Comparison of ENCODE assay signal across 18 cellular contexts in the genomic region with DNA sequence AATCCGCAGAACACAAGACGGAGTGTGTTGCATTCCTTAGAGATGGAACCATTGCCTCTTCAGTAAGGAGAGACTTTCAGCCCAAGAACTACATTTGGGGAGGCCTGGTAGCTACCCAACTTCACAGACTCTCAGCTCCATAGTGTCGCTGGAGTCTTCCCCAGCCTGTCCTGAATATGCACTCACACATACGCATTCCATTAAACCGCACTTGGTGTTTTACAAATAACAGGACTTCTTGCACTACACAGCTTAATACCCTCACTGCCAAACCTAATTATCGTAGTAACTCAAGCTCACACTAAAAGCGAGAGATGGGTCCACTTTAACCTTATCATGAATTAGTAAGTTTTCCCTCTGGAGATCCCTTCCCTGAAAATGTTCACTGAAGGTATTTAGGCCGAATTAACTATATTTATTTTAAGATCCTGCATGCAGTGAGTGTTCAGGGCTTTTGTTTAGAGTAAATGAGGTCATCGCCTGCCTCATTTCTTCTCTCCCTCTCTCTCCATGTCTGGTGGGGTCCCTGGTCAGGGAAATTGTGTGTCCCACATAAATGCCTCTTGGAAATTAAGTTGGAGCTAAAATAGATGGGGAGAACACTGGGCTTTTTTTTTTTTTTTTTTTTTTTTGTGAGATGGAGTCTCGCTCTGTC.
DNase-seq lines count a peak whose midpoint lies in the region; ATAC-seq and TF ChIP-seq lines count a peak whose summit lies in the region.
"Had no signal": no experiment of that assay in that cellular context is flagged by ENCODE, and none has a peak within 500 bp of the region (broad histone marks: within the 10 kb centered on the region; RNA-seq: fewer than 3 reads in every experiment).

No MANE protein-coding gene starts in this region.

- no peak overlapping the region for H3K27ac Mint-ChIP-seq in GM23338
- H3K27ac Mint-ChIP-seq: CD4-positive, alpha-beta T cell; HFFc6 had no signal

- no peaks in the 10 kb centered on the region for H4K20me1 ChIP-seq in GM23338 (replicated peaks; ENCODE audit: insufficient read depth)

- no peaks in the 10 kb centered on the region; the same call in 1 of the 2 replicates for H3K9me2 ChIP-seq in GM23338 (ENCODE audit: insufficient read depth)

- no peak overlapping the region for H3K4me3 ChIP-seq in GM23338
- no peak overlapping the region for H3K4me3 ChIP-seq in fibroblast of villous mesenchyme (ENCODE audit: low read depth, low read length)

- H3K4me2 ChIP-seq in GM23338: no peak overlapping the region

- no peaks in the 10 kb centered on the region for H3K27me3 Mint-ChIP-seq in GM23338 (ENCODE audit: insufficient read depth, low read depth, poor library complexity)
- H3K27me3 Mint-ChIP-seq: CD4-positive, alpha-beta T cell had no signal

- ATAC-seq in GM23338: no peak
- no peak for ATAC-seq in GM21723 (IDR thresholded peaks at IDR 0.05; ENCODE audit: unreplicated experiment)
- ATAC-seq in HG02571 (IDR thresholded peaks at IDR 0.05; ENCODE audit: unreplicated experiment): no peak

- no peaks in the 10 kb centered on the region for H3K36me3 ChIP-seq in GM23338 (ENCODE audit: insufficient read depth)

- H3K9me3 Mint-ChIP-seq in GM23338: no peaks in the 10 kb centered on the region
- H3K9me3 Mint-ChIP-seq: CD4-positive, alpha-beta T cell; HFFc6 had no signal

- H3K36me3 Mint-ChIP-seq in GM23338 (ENCODE audit: low read depth): no peaks in the 10 kb centered on the region

- H2AFZ ChIP-seq in GM23338: 0 out of 2 replicates have a peak overlapping the region, but pooled peaks have one; percentile 28

- H3F3A ChIP-seq in GM23338 (replicated peaks; ENCODE audit: low read depth): no peaks in the 10 kb centered on the region

- H3K4me1 Mint-ChIP-seq in GM23338: peaks cover 8% of the 10 kb centered on the region

- no peak overlapping the region for H3K27ac ChIP-seq in GM23338 (ENCODE audit: low read depth)

- no peak for DNase-seq in GM23338 (ENCODE audit: low spot score)
- DNase-seq in astrocyte of the hippocampus (ENCODE audit: low read depth, low spot score): peak; percentile 65
- peak; percentile 39 for DNase-seq in fibroblast of villous mesenchyme (ENCODE audit: low read depth)
- no peak for DNase-seq in activated naive CD4-positive, alpha-beta T cell (lab: John Stamatoyannopoulos, UW)
- DNase-seq in DMS53 treated with DMSO at 0.1 percent for 48 hours (lab: John Stamatoyannopoulos, UW; ENCODE audit: unreplicated experiment): no peak
- DNase-seq: C1 segment of cervical spinal cord; Calu3; CD4-positive, alpha-beta T cell; DMS 273 treated with DMSO at 0.1 percent for 48 hours; DMS79; GF-D8; GOT3; HCEC 1CT; HFFc6; Kasumi-1; KBM-7 had no signal

- H3K4me1 ChIP-seq in GM23338 (ENCODE audit: insufficient read depth): no peaks in the 10 kb centered on the region

- TF ChIP-seq CTCF in GM23338 (conservative IDR thresholded peaks at IDR 0.05; ENCODE audit: low read depth in 2 of 2) (no peak), fibroblast of villous mesenchyme (IDR thresholded peaks at IDR 0.05; ENCODE audit: insufficient read depth, low read depth, low read length) (no peak)

- no peaks in the 10 kb centered on the region for H3K27me3 ChIP-seq in GM23338 (ENCODE audit: insufficient read depth)

- no peaks in the 10 kb centered on the region for H3K79me2 ChIP-seq in GM23338 (replicated peaks; ENCODE audit: insufficient read depth)

- H3K4me3 Mint-ChIP-seq in GM23338: no peak overlapping the region
- H3K4me3 Mint-ChIP-seq: CD4-positive, alpha-beta T cell; HFFc6 had no signal

TF ChIP-seq in GM23338, 12 proteins besides CTCF, POLR2A, EP300 and RAD21:
- TF ChIP-seq, protein P1, sequence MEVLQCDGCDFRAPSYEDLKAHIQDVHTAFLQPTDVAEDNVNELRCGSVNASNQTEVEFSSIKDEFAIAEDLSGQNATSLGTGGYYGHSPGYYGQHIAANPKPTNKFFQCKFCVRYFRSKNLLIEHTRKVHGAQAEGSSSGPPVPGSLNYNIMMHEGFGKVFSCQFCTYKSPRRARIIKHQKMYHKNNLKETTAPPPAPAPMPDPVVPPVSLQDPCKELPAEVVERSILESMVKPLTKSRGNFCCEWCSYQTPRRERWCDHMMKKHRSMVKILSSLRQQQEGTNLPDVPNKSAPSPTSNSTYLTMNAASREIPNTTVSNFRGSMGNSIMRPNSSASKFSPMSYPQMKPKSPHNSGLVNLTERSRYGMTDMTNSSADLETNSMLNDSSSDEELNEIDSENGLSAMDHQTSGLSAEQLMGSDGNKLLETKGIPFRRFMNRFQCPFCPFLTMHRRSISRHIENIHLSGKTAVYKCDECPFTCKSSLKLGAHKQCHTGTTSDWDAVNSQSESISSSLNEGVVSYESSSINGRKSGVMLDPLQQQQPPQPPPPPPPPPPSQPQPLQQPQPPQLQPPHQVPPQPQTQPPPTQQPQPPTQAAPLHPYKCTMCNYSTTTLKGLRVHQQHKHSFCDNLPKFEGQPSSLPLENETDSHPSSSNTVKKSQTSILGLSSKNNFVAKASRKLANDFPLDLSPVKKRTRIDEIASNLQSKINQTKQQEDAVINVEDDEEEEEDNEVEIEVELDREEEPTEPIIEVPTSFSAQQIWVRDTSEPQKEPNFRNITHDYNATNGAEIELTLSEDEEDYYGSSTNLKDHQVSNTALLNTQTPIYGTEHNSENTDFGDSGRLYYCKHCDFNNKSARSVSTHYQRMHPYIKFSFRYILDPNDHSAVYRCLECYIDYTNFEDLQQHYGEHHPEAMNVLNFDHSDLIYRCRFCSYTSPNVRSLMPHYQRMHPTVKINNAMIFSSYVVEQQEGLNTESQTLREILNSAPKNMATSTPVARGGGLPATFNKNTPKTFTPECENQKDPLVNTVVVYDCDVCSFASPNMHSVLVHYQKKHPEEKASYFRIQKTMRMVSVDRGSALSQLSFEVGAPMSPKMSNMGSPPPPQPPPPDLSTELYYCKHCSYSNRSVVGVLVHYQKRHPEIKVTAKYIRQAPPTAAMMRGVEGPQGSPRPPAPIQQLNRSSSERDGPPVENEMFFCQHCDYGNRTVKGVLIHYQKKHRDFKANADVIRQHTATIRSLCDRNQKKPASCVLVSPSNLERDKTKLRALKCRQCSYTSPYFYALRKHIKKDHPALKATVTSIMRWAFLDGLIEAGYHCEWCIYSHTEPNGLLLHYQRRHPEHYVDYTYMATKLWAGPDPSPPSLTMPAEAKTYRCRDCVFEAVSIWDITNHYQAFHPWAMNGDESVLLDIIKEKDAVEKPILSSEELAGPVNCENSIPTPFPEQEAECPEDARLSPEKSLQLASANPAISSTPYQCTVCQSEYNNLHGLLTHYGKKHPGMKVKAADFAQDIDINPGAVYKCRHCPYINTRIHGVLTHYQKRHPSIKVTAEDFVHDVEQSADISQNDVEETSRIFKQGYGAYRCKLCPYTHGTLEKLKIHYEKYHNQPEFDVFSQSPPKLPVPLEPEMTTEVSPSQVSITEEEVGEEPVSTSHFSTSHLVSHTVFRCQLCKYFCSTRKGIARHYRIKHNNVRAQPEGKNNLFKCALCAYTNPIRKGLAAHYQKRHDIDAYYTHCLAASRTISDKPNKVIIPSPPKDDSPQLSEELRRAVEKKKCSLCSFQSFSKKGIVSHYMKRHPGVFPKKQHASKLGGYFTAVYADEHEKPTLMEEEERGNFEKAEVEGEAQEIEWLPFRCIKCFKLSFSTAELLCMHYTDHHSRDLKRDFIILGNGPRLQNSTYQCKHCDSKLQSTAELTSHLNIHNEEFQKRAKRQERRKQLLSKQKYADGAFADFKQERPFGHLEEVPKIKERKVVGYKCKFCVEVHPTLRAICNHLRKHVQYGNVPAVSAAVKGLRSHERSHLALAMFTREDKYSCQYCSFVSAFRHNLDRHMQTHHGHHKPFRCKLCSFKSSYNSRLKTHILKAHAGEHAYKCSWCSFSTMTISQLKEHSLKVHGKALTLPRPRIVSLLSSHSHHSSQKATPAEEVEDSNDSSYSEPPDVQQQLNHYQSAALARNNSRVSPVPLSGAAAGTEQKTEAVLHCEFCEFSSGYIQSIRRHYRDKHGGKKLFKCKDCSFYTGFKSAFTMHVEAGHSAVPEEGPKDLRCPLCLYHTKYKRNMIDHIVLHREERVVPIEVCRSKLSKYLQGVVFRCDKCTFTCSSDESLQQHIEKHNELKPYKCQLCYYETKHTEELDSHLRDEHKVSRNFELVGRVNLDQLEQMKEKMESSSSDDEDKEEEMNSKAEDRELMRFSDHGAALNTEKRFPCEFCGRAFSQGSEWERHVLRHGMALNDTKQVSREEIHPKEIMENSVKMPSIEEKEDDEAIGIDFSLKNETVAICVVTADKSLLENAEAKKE (CRISPR knock-in tag; IDR thresholded peaks at IDR 0.05): no peak
- TF ChIP-seq REST (IDR thresholded peaks at IDR 0.05; ENCODE audit: unreplicated experiment) (no peak), CREB1 (CRISPR knock-in tag; IDR thresholded peaks at IDR 0.05; ENCODE audit: low read depth) (no peak), EZH2phosphoT487 (IDR thresholded peaks at IDR 0.05; ENCODE audit: unreplicated experiment) (no peak), STAT1 (IDR thresholded peaks at IDR 0.05; ENCODE audit: unreplicated experiment) (no peak)
TF ChIP-seq in GM23338: peak in this region for 0.

Comparison
In these comparisons a context has a peak if more than half of its experiments do, and no peak if none do; other contexts are left out.
1. DNase-seq: peak in astrocyte of the hippocampus (single experiment) and fibroblast of villous mesenchyme (single experiment); none in GM23338 (single experiment), activated naive CD4-positive, alpha-beta T cell (0 of 4) and DMS53 treated with DMSO at 0.1 percent for 48 hours (single experiment).